17 cellular contexts compared by ENCODE assay signal in genomic region chr14:98940693-98941437, GRCh38.
A peak's percentile ranks its signal among the peaks of the same experiment; 100 is the strongest.
DNase-seq lines count a peak whose midpoint lies in the region; ATAC-seq and TF ChIP-seq lines count a peak whose summit lies in the region.
"Had no signal": no experiment of that assay in that cellular context is flagged by ENCODE, and none has a peak within 500 bp of the region (broad histone marks: within the 10 kb centered on the region; RNA-seq: fewer than 3 reads in every experiment).

No MANE protein-coding gene starts in this region.

- H3K27ac Mint-ChIP-seq in activated CD4-positive, alpha-beta T cell treated with anti-CD3 and anti-CD28 coated beads for 36 hours = no peak overlapping the region
- no peak overlapping the region for H3K27ac Mint-ChIP-seq in activated T-cell treated with anti-CD3 and anti-CD28 coated beads, Interleukin-2, amount 50 U/mL, for 72 hours
- peak overlapping the region; percentile 7 for H3K27ac Mint-ChIP-seq in neural crest cell (ENCODE audit: unreplicated experiment)
- H3K27ac Mint-ChIP-seq: CD14-positive monocyte; CD8-positive, alpha-beta T cell; GM23338 had no signal

- H3K27me3 Mint-ChIP-seq in activated CD4-positive, alpha-beta T cell treated with anti-CD3 and anti-CD28 coated beads for 36 hours = no peaks in the 10 kb centered on the region
- H3K27me3 Mint-ChIP-seq in activated T-cell treated with anti-CD3 and anti-CD28 coated beads, Interleukin-2, amount 50 U/mL, for 72 hours (ENCODE audit: low read depth) = no peaks in the 10 kb centered on the region
- H3K27me3 Mint-ChIP-seq in neural crest cell (ENCODE audit: low read depth) = peaks cover 11% of the 10 kb centered on the region

- H3K4me3 Mint-ChIP-seq in activated CD4-positive, alpha-beta T cell treated with anti-CD3 and anti-CD28 coated beads for 36 hours = no peak overlapping the region
- H3K4me3 Mint-ChIP-seq in activated T-cell treated with anti-CD3 and anti-CD28 coated beads, Interleukin-2, amount 50 U/mL, for 72 hours = peak overlapping the region; percentile 22 to 56
- no peak overlapping the region for H3K4me3 Mint-ChIP-seq in neural crest cell
- H3K4me3 Mint-ChIP-seq: CD8-positive, alpha-beta T cell; GM23338 had no signal

- H3K9me3 Mint-ChIP-seq in activated CD4-positive, alpha-beta T cell treated with anti-CD3 and anti-CD28 coated beads for 36 hours (ENCODE audit: low read depth) = no peaks in the 10 kb centered on the region
- no peaks in the 10 kb centered on the region for H3K9me3 Mint-ChIP-seq in activated T-cell treated with anti-CD3 and anti-CD28 coated beads, Interleukin-2, amount 50 U/mL, for 72 hours
- no peaks in the 10 kb centered on the region for H3K9me3 Mint-ChIP-seq in neural crest cell
- H3K9me3 Mint-ChIP-seq: CD8-positive, alpha-beta T cell; GM23338 had no signal

- CTCF ChIA-PET in activated CD4-positive, alpha-beta T cell treated with anti-CD3 and anti-CD28 coated beads for 36 hours (lab: Charles Lee) = interaction anchor here (0.6 kb wide), 1 partner anchor 800 kb away, joined by 3 read pairs; no protein-coding TSS in a partner anchor

- peaks cover 54% of the 10 kb centered on the region for H3K4me1 Mint-ChIP-seq in activated CD4-positive, alpha-beta T cell treated with anti-CD3 and anti-CD28 coated beads for 36 hours
- peaks cover 66% of the 10 kb centered on the region for H3K4me1 Mint-ChIP-seq in activated T-cell treated with anti-CD3 and anti-CD28 coated beads, Interleukin-2, amount 50 U/mL, for 72 hours (ENCODE audit: low read depth)
- H3K4me1 Mint-ChIP-seq in neural crest cell = no peaks in the 10 kb centered on the region

- no peak for TF ChIP-seq CTCF in RWPE2 (IDR thresholded peaks at IDR 0.05; ENCODE audit: poor library complexity, severe bottlenecking)
- TF ChIP-seq CTCF in neural crest cell (conservative IDR thresholded peaks at IDR 0.05) = no peak
- no peak for TF ChIP-seq CTCF in omental fat pad (IDR thresholded peaks at IDR 0.05)

- H3K36me3 ChIP-seq in RWPE2 (ENCODE audit: low read depth) = no peaks in the 10 kb centered on the region

- H3K4me1 ChIP-seq in RWPE2 (ENCODE audit: insufficient read depth, poor library complexity, severe bottlenecking) = no peaks in the 10 kb centered on the region

- ATAC-seq in activated CD4-positive, alpha-beta T cell treated with anti-CD3 and anti-CD28 coated beads for 36 hours = peak; percentile 72
- ATAC-seq in activated T-cell treated with anti-CD3 and anti-CD28 coated beads, Interleukin-2, amount 50 U/mL, for 72 hours (replicated peaks in 1 of 2) = peak; percentile 69 to 74
- ATAC-seq in RWPE2 (ENCODE audit: low read depth) = no peak
- no peak for ATAC-seq in omental fat pad (ENCODE audit: low FRiP score)
- ATAC-seq: CD8-positive, alpha-beta T cell; GM23338 had no signal

- H3K36me3 Mint-ChIP-seq in activated CD4-positive, alpha-beta T cell treated with anti-CD3 and anti-CD28 coated beads for 36 hours (ENCODE audit: low read depth) = no peaks in the 10 kb centered on the region
- H3K36me3 Mint-ChIP-seq in activated T-cell treated with anti-CD3 and anti-CD28 coated beads, Interleukin-2, amount 50 U/mL, for 72 hours (ENCODE audit: insufficient read depth in 2 of 2) = no peaks in the 10 kb centered on the region
- H3K36me3 Mint-ChIP-seq in neural crest cell (ENCODE audit: low read depth) = no peaks in the 10 kb centered on the region
- H3K36me3 Mint-ChIP-seq: CD14-positive monocyte; CD8-positive, alpha-beta T cell had no signal

- no peak for DNase-seq in activated CD4-positive, alpha-beta T cell treated with anti-CD3 and anti-CD28 coated beads for 36 hours
- DNase-seq in activated CD4-positive, alpha-beta T cell treated with anti-CD3 and anti-CD28 coated beads for 1 hour = no peak
- no peak for DNase-seq in activated T-cell treated with anti-CD3 and anti-CD28 coated beads, Interleukin-2, amount 50 U/mL, for 72 hours
- DNase-seq in activated T-cell treated with anti-CD3 and anti-CD28 coated beads for 4 hours (no peak), RWPE2 (ENCODE audit: low spot score) (peak; percentile 21), neural crest cell (ENCODE audit: low read depth, low spot score) (no peak), nucleus accumbens (lab: John Stamatoyannopoulos, UW) (no peak), omental fat pad (ENCODE audit: low spot score) (no peak)
- DNase-seq: CD8-positive, alpha-beta T cell; COR-L47; DMS153; DMS79 treated with DMSO at 0.1 percent for 48 hours; EL; H7 had no signal

- H3K9me3 ChIP-seq in RWPE2 (ENCODE audit: severe bottlenecking) = no peaks in the 10 kb centered on the region

- H3K27me3 ChIP-seq in RWPE2 (ENCODE audit: insufficient read depth, poor library complexity, severe bottlenecking) = no peaks in the 10 kb centered on the region

- intact Hi-C loops in activated CD4-positive, alpha-beta T cell treated with anti-CD3 and anti-CD28 coated beads for 36 hours (cut with DNase I, micrococcal nuclease) = loop anchor here in 1 of 2 experiments (5.0 kb wide), 1 partner anchor 709 kb away; no protein-coding TSS in a partner anchor

- POLR2A ChIA-PET in activated CD4-positive, alpha-beta T cell treated with anti-CD3 and anti-CD28 coated beads for 36 hours (lab: Charles Lee) = no interaction called here

- no peak overlapping the region for H3K27ac ChIP-seq in RWPE2 (ENCODE audit: poor library complexity, severe bottlenecking)
- H3K27ac ChIP-seq: 22Rv1 had no signal

- H3K4me3 ChIP-seq in RWPE2 (ENCODE audit: severe bottlenecking) = no peak overlapping the region
- H3K4me3 ChIP-seq: GM23338 had no signal

Comparison
In these comparisons a context has a peak if more than half of its experiments do, and no peak if none do; other contexts are left out.
1. ATAC-seq: peak in activated CD4-positive, alpha-beta T cell treated with anti-CD3 and anti-CD28 coated beads for 36 hours (single experiment) and activated T-cell treated with anti-CD3 and anti-CD28 coated beads, Interleukin-2, amount 50 U/mL, for 72 hours (2 of 2); none in RWPE2 (single experiment) and omental fat pad (single experiment).
2. H3K4me3 Mint-ChIP-seq: peak in activated T-cell treated with anti-CD3 and anti-CD28 coated beads, Interleukin-2, amount 50 U/mL, for 72 hours (2 of 2); none in activated CD4-positive, alpha-beta T cell treated with anti-CD3 and anti-CD28 coated beads for 36 hours (single experiment) and neural crest cell (single experiment).